ENCODE assay signal across 1 cellular context in genomic region chr15:70141376-70142071, GRCh38.
TF ChIP-seq lines count a peak whose summit lies in the region.

No MANE protein-coding gene starts in this region.

TF ChIP-seq in HepG2, 621 proteins besides CTCF, POLR2A, EP300 and RAD21:
- TF ChIP-seq ERF (CRISPR knock-in tag; IDR thresholded peaks at IDR 0.05), result no peak
- TF ChIP-seq NCOA5 (CRISPR knock-in tag; IDR thresholded peaks at IDR 0.05), result no peak
- no peak for TF ChIP-seq BATF2 (CRISPR knock-in tag; IDR thresholded peaks at IDR 0.05)
- no peak for TF ChIP-seq ZFP36L1 (CRISPR knock-in tag; IDR thresholded peaks at IDR 0.05)
- TF ChIP-seq HNF1B (CRISPR knock-in tag; IDR thresholded peaks at IDR 0.05), result no peak
- TF ChIP-seq STAT5B (CRISPR knock-in tag; IDR thresholded peaks at IDR 0.05), result no peak
- no peak for TF ChIP-seq ZNF777 (CRISPR knock-in tag; IDR thresholded peaks at IDR 0.05)
- no peak for TF ChIP-seq RXRB (CRISPR knock-in tag; IDR thresholded peaks at IDR 0.05; ENCODE audit: borderline replicate concordance)
- no peak for TF ChIP-seq GLMP (CRISPR knock-in tag; IDR thresholded peaks at IDR 0.05; ENCODE audit: borderline replicate concordance)
- no peak for TF ChIP-seq SOX5 (CRISPR knock-in tag; IDR thresholded peaks at IDR 0.05; ENCODE audit: borderline replicate concordance)
- TF ChIP-seq ZBTB26 (CRISPR knock-in tag; IDR thresholded peaks at IDR 0.05; ENCODE audit: borderline replicate concordance), result no peak
- TF ChIP-seq THAP8 (CRISPR knock-in tag; IDR thresholded peaks at IDR 0.05; ENCODE audit: borderline replicate concordance), result no peak
- TF ChIP-seq ZNF362 (CRISPR knock-in tag; IDR thresholded peaks at IDR 0.05; ENCODE audit: borderline replicate concordance), result no peak
- no peak for TF ChIP-seq HMGXB3 (CRISPR knock-in tag; IDR thresholded peaks at IDR 0.05; ENCODE audit: borderline replicate concordance)
- TF ChIP-seq POLR2AphosphoS5 (IDR thresholded peaks at IDR 0.05; ENCODE audit: low read depth, low read length), result no peak
- TF ChIP-seq ZNF652 (CRISPR knock-in tag; IDR thresholded peaks at IDR 0.05; ENCODE audit: borderline replicate concordance, low read depth), result no peak
- no peak for TF ChIP-seq ONECUT2 (CRISPR knock-in tag; IDR thresholded peaks at IDR 0.05)
